ENCODE assay signal across 1 cellular context in genomic region chr6:30616811-30617564, GRCh38.
TF ChIP-seq lines count a peak whose summit lies in the region.

Gene PPP1R10 (minus strand): TSS chr6:30617243. CDS start chr6:30609944, 7,299 bp downstream.

TF ChIP-seq in K562, 482 proteins besides CTCF, POLR2A, EP300 and RAD21 (continued from another document and continues in another):
- peak; percentile 93 for TF ChIP-seq ELK3 (CRISPR knock-in tag; IDR thresholded peaks at IDR 0.05)
- TF ChIP-seq HCFC1 (IDR thresholded peaks at IDR 0.05; ENCODE audit: low read depth, low read length) = peak; percentile 67; the same call in 1 of the 2 replicates
- no peak; a peak in 1 of 6 replicates for TF ChIP-seq ZBTB11 (CRISPR knock-in tag; IDR thresholded peaks at IDR 0.05)
- no peak; the same call in 1 of the 2 replicates for TF ChIP-seq ESRRA (IDR thresholded peaks at IDR 0.05; ENCODE audit: borderline replicate concordance, low read depth)
- no peak for TF ChIP-seq ZNF184 (CRISPR knock-in tag; IDR thresholded peaks at IDR 0.05)
- TF ChIP-seq THAP12 (CRISPR knock-in tag; IDR thresholded peaks at IDR 0.05) = peak; percentile 93
- peak; percentile 97 for TF ChIP-seq SNRNP70 (optimal IDR thresholded peaks at IDR 0.05; ENCODE audit: low read depth, low read length)
- TF ChIP-seq ZC3H11A (IDR thresholded peaks at IDR 0.05; ENCODE audit: low read depth, low read length) = no peak
- TF ChIP-seq FOXK1 (CRISPR knock-in tag; IDR thresholded peaks at IDR 0.05; ENCODE audit: borderline replicate concordance) = peak; percentile 74; the same call in 1 of the 2 replicates
- TF ChIP-seq BHLHE40 (IDR thresholded peaks at IDR 0.05; ENCODE audit: low read length) = peak; percentile 99
- peak; percentile 88 for TF ChIP-seq PHF20 (IDR thresholded peaks at IDR 0.05; ENCODE audit: partially characterized antibody)
- no peak for TF ChIP-seq CREB3 (tag; conservative IDR thresholded peaks at IDR 0.05; ENCODE audit: low read depth)
- TF ChIP-seq IRF2 (CRISPR knock-in tag; IDR thresholded peaks at IDR 0.05) = no peak
- TF ChIP-seq ZNF24 (IDR thresholded peaks at IDR 0.05) = no peak
- no peak for TF ChIP-seq RERE (CRISPR knock-in tag; IDR thresholded peaks at IDR 0.05; ENCODE audit: borderline replicate concordance)
- TF ChIP-seq MTA2 (IDR thresholded peaks at IDR 0.05; ENCODE audit: low read depth) = 0 out of 2 replicates have a peak, but pooled peaks have one; percentile 8
- peak; percentile 100 for TF ChIP-seq SMAD1 (IDR thresholded peaks at IDR 0.05; ENCODE audit: low read depth, low read length, partially characterized antibody)
- TF ChIP-seq ZNF408 (CRISPR knock-in tag; IDR thresholded peaks at IDR 0.05; ENCODE audit: low read depth) = no peak
- peak; percentile 90 for TF ChIP-seq ZNF57 (CRISPR knock-in tag; IDR thresholded peaks at IDR 0.05)
- peak; percentile 85 for TF ChIP-seq ESRRB (CRISPR knock-in tag; IDR thresholded peaks at IDR 0.05; ENCODE audit: borderline replicate concordance)
- no peak for TF ChIP-seq SMAD2 (IDR thresholded peaks at IDR 0.05; ENCODE audit: low read depth, low read length)
- peak; percentile 3; the same call in 1 of the 2 replicates for TF ChIP-seq VEZF1 (CRISPR knock-in tag; IDR thresholded peaks at IDR 0.05)
- TF ChIP-seq SMAD3 (CRISPR knock-in tag; conservative IDR thresholded peaks at IDR 0.05) = peak; percentile 94
- peak; percentile 74; the same call in 1 of the 2 replicates for TF ChIP-seq ZFP30 (CRISPR knock-in tag; IDR thresholded peaks at IDR 0.05; ENCODE audit: borderline replicate concordance)
- TF ChIP-seq HDAC1 (IDR thresholded peaks at IDR 0.05) = peak; percentile 40 to 79; a peak in 3 of 4 replicates
- TF ChIP-seq CBX3 (IDR thresholded peaks at IDR 0.05; ENCODE audit: borderline replicate concordance in 1 of 2, low read length in 2 of 2) = peak in 1 of 2 experiments; percentile 53; a peak in 1 of 3 replicates
- TF ChIP-seq BRD4 (IDR thresholded peaks at IDR 0.05) = peak; percentile 96; the same call in 1 of the 2 replicates
- no peak for TF ChIP-seq HNRNPK (IDR thresholded peaks at IDR 0.05; ENCODE audit: low read depth, low read length, poor library complexity, severe bottlenecking)
- TF ChIP-seq MYBL2 (IDR thresholded peaks at IDR 0.05; ENCODE audit: low read depth) = peak; percentile 88
- TF ChIP-seq MYBL2 (CRISPR knock-in tag; IDR thresholded peaks at IDR 0.05; ENCODE audit: borderline replicate concordance) = no peak
- TF ChIP-seq TCF15 (CRISPR knock-in tag; IDR thresholded peaks at IDR 0.05) = peak; percentile 78; the same call in 1 of the 2 replicates
- peak; percentile 86; the same call in 1 of the 2 replicates for TF ChIP-seq KDM2B (CRISPR knock-in tag; IDR thresholded peaks at IDR 0.05)
- TF ChIP-seq PCBP1 (IDR thresholded peaks at IDR 0.05; ENCODE audit: low read depth, low read length, poor library complexity, severe bottlenecking) = peak; percentile 86
- peak; percentile 76; the same call in 1 of the 2 replicates for TF ChIP-seq RAD51 (IDR thresholded peaks at IDR 0.05; ENCODE audit: borderline replicate concordance, low read depth)
- TF ChIP-seq ILF3 (IDR thresholded peaks at IDR 0.05; ENCODE audit: borderline replicate concordance) = peak; percentile 99
- TF ChIP-seq ZBTB49 (CRISPR knock-in tag; IDR thresholded peaks at IDR 0.05; ENCODE audit: borderline replicate concordance) = peak; percentile 73; the same call in 1 of the 2 replicates
- no peak for TF ChIP-seq RBM17 (IDR thresholded peaks at IDR 0.05; ENCODE audit: borderline replicate concordance, low read depth, low read length)
- TF ChIP-seq ZFP36 (IDR thresholded peaks at IDR 0.05; ENCODE audit: low read depth, low read length, partially characterized antibody) = peak; percentile 22
- TF ChIP-seq RBBP5 (IDR thresholded peaks at IDR 0.05; ENCODE audit: borderline replicate concordance, insufficient read depth, low read length, poor library complexity, severe bottlenecking) = peak; percentile 63
- no peak for TF ChIP-seq CCAR2 (IDR thresholded peaks at IDR 0.05; ENCODE audit: low read depth, low read length)
- TF ChIP-seq POLR2B (IDR thresholded peaks at IDR 0.05; ENCODE audit: low read depth, partially characterized antibody) = peak; percentile 100
- TF ChIP-seq ZNF586 (CRISPR knock-in tag; conservative IDR thresholded peaks at IDR 0.05) = peak; percentile 86; the same call in 1 of the 2 replicates
- peak in 1 of 2 experiments; percentile 21; a peak in 1 of 4 replicates for TF ChIP-seq SIX5 (IDR thresholded peaks at IDR 0.05; ENCODE audit: borderline replicate concordance in 1 of 2, insufficient read depth in 1 of 2, low read depth in 1 of 2, low read length in 2 of 2)
- TF ChIP-seq ZNF79 (CRISPR knock-in tag; IDR thresholded peaks at IDR 0.05; ENCODE audit: low read depth) = peak; percentile 55; the same call in 1 of the 2 replicates
